1 cellular context compared by ENCODE assay signal in the genomic region with DNA sequence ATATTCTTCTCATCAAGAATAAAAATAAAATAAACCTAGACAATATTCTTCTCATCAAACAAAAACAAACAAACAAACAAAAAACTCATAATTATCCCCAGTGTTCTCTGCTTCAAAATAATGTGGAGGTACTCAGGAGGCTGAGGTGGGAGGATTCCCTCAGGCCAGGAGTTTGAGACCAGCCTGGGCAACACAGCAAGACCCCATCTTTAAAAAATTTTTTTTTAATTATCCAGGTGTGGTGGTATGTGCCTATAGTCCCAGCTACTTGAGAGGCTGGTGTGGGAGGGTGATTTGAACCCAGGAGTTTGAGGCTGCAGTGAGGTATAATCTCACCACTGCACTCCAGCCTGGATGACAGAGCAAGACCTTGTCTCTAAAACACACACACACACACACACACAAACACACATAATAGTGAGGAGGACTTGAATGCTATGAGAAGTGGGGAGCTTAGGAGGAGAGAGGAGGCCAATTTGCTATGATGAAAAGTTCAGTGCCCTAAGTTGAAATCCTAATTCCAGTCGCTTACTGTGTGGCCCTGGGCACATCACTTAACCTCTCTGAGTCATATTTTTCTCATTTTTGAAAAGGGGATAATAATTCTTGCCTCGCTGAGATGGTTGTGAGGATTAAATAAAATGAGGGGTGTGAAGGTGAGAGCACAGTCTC.
TF ChIP-seq lines count a peak whose summit lies in the region.

No MANE protein-coding gene starts in this region.

TF ChIP-seq in HEK293, 187 proteins besides CTCF, POLR2A, EP300 and RAD21:
- TF ChIP-seq ZNF140 (tag by site-specific recombination; IDR thresholded peaks at IDR 0.05), result no peak
- peak; percentile 50; the same call in 1 of the 2 replicates for TF ChIP-seq ZNF121 (tag by site-specific recombination; IDR thresholded peaks at IDR 0.05)
- TF ChIP-seq, protein P1, sequence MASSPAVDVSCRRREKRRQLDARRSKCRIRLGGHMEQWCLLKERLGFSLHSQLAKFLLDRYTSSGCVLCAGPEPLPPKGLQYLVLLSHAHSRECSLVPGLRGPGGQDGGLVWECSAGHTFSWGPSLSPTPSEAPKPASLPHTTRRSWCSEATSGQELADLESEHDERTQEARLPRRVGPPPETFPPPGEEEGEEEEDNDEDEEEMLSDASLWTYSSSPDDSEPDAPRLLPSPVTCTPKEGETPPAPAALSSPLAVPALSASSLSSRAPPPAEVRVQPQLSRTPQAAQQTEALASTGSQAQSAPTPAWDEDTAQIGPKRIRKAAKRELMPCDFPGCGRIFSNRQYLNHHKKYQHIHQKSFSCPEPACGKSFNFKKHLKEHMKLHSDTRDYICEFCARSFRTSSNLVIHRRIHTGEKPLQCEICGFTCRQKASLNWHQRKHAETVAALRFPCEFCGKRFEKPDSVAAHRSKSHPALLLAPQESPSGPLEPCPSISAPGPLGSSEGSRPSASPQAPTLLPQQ (tag by site-specific recombination; IDR thresholded peaks at IDR 0.05), result no peak
- TF ChIP-seq, protein P2, sequence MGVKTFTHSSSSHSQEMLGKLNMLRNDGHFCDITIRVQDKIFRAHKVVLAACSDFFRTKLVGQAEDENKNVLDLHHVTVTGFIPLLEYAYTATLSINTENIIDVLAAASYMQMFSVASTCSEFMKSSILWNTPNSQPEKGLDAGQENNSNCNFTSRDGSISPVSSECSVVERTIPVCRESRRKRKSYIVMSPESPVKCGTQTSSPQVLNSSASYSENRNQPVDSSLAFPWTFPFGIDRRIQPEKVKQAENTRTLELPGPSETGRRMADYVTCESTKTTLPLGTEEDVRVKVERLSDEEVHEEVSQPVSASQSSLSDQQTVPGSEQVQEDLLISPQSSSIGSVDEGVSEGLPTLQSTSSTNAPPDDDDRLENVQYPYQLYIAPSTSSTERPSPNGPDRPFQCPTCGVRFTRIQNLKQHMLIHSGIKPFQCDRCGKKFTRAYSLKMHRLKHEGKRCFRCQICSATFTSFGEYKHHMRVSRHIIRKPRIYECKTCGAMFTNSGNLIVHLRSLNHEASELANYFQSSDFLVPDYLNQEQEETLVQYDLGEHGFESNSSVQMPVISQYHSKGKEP (tag by site-specific recombination; IDR thresholded peaks at IDR 0.05), result no peak
- no peak for TF ChIP-seq KLF9 (tag by site-specific recombination; IDR thresholded peaks at IDR 0.05; ENCODE audit: low read depth)
- TF ChIP-seq ZNF664 (tag by site-specific recombination; IDR thresholded peaks at IDR 0.05), result 0 out of 2 replicates have a peak, but pooled peaks have one; percentile 11
TF ChIP-seq in HEK293: peak in this region for 2.
